Comparison of ENCODE assay signal across 9 cellular contexts in genomic region chr4:128862608-128863313, GRCh38. TPM values are rescaled to one million over a fixed set of nuclear protein-coding genes. Genes with fewer than 3 reads are reported as not detected.
DNase-seq lines count a peak whose midpoint lies in the region; ATAC-seq and TF ChIP-seq lines count a peak whose summit lies in the region.
"Had no signal": no experiment of that assay in that cellular context is flagged by ENCODE, and none has a peak within 500 bp of the region (broad histone marks: within the 10 kb centered on the region; RNA-seq: fewer than 3 reads in every experiment).

No MANE protein-coding gene starts in this region.

- no peak for TF ChIP-seq CTCF in type B pancreatic cell (conservative IDR thresholded peaks at IDR 0.05)

- peaks cover 29% of the 10 kb centered on the region for H3K4me1 Mint-ChIP-seq in type B pancreatic cell (ENCODE audit: unreplicated experiment)

- H3K36me3 ChIP-seq in iPS-15b (ENCODE audit: control insufficient read depth, insufficient read depth, low read length), result peaks cover 75% of the 10 kb centered on the region

- H3K4me1 ChIP-seq in iPS-15b (ENCODE audit: control insufficient read depth, insufficient read depth, low read length), result no peaks in the 10 kb centered on the region
- H3K4me1 ChIP-seq: SJSA1 had no signal

- peaks cover 39% of the 10 kb centered on the region for H3K36me3 Mint-ChIP-seq in type B pancreatic cell

- H3K4me3 Mint-ChIP-seq in type B pancreatic cell, result no peak overlapping the region

- peak; percentile 7 for TF ChIP-seq POLR2A in GM19099 (IDR thresholded peaks at IDR 0.05; ENCODE audit: extremely low read depth, insufficient read length, low read depth)

- ATAC-seq in HG03103 (IDR thresholded peaks at IDR 0.05; ENCODE audit: low read depth, unreplicated experiment), result peak; percentile 42

- no peaks in the 10 kb centered on the region for H3K9me3 Mint-ChIP-seq in type B pancreatic cell

- peak overlapping the region; percentile 22 for H3K27ac Mint-ChIP-seq in type B pancreatic cell

- no peaks in the 10 kb centered on the region for H3K27me3 ChIP-seq in iPS-15b (ENCODE audit: control insufficient read depth, insufficient read depth, low read length)
- H3K27me3 ChIP-seq: SJSA1 had no signal

- no peaks in the 10 kb centered on the region for H3K27me3 Mint-ChIP-seq in type B pancreatic cell

- H3K9ac ChIP-seq in iPS-15b (ENCODE audit: low read depth, low read length), result peak overlapping the region; percentile 5

- peak; percentile 7 for DNase-seq in activated CD8-positive, alpha-beta memory T cell treated with anti-CD3 and anti-CD28 coated beads, Interleukin-2, amount 50 U/mL, for 1 hour (ENCODE audit: extremely low read depth)
- DNase-seq in type B pancreatic cell (ENCODE audit: extremely low spot score, unreplicated experiment) (no peak), KG1 (lab: John Stamatoyannopoulos, UW) (no peak), ureter (ENCODE audit: low spot score) (no peak), HuH-7 (ENCODE audit: low spot score) (no peak)

- H3K9me3 ChIP-seq in iPS-15b (ENCODE audit: control insufficient read depth, insufficient read depth, low read length), result no peaks in the 10 kb centered on the region
- H3K9me3 ChIP-seq: SJSA1 had no signal

- no peak overlapping the region for H3K4me3 ChIP-seq in iPS-15b (ENCODE audit: low read depth, low read length)
- H3K4me3 ChIP-seq: SJSA1 had no signal

RNA-seq across cellular contexts. Expression of gene JADE1, which starts 53.3 kb away (rescaled TPM):
- 18.5 and 27.0 TPM in 2 replicates for total RNA-seq in type B pancreatic cell (ENCODE audit: low replicate concordance)
- 56.8 TPM for total RNA-seq in ureter
